Comparison of ENCODE assay signal across 10 cellular contexts in genomic region chr13:110347535-110348308, GRCh38. TPM values are rescaled to one million over a fixed set of nuclear protein-coding genes. Genes with fewer than 3 reads are reported as not detected.
A peak's percentile ranks its signal among the peaks of the same experiment; 100 is the strongest.
DNase-seq lines count a peak whose midpoint lies in the region; ATAC-seq and TF ChIP-seq lines count a peak whose summit lies in the region.
"Had no signal": no experiment of that assay in that cellular context is flagged by ENCODE, and none has a peak within 500 bp of the region (broad histone marks: within the 10 kb centered on the region; RNA-seq: fewer than 3 reads in every experiment).

No MANE protein-coding gene starts in this region.

- H3K36me3 ChIP-seq in right atrium auricular region: no peaks in the 10 kb centered on the region

- no peaks in the 10 kb centered on the region for H3K4me1 Mint-ChIP-seq in activated CD4-positive, alpha-beta memory T cell treated with anti-CD3 and anti-CD28 coated beads for 36 hours (ENCODE audit: low read depth)
- no peaks in the 10 kb centered on the region for H3K4me1 Mint-ChIP-seq in CD4-positive, alpha-beta T cell (ENCODE audit: low read depth)

- DNase-seq in GM04503 (ENCODE audit: low read depth): peak; percentile 84
- DNase-seq in astrocyte of the hippocampus (ENCODE audit: low read depth, low spot score): peak; percentile 95
- peak; percentile 90 for DNase-seq in right atrium auricular region (ENCODE audit: low spot score)
- peak; percentile 87 for DNase-seq in skeletal muscle cell (ENCODE audit: low read depth)
- DNase-seq in activated CD4-positive, alpha-beta memory T cell treated with anti-CD3 and anti-CD28 coated beads for 36 hours: no peak
- DNase-seq in CD4-positive, alpha-beta T cell: no peak
- no peak for DNase-seq in Ammon's horn (ENCODE audit: low spot score)
- no peak for DNase-seq in DMS114 treated with DMSO at 0.1 percent for 48 hours (lab: John Stamatoyannopoulos, UW; ENCODE audit: unreplicated experiment)

- CTCF ChIA-PET in activated CD4-positive, alpha-beta memory T cell treated with anti-CD3 and anti-CD28 coated beads for 36 hours (lab: Charles Lee): no interaction called here
- CTCF ChIA-PET in CD4-positive, alpha-beta T cell (lab: Charles Lee): no interaction called here

- no peak overlapping the region for H3K4me3 Mint-ChIP-seq in activated CD4-positive, alpha-beta memory T cell treated with anti-CD3 and anti-CD28 coated beads for 36 hours
- no peak overlapping the region for H3K4me3 Mint-ChIP-seq in CD4-positive, alpha-beta T cell
- H3K4me3 Mint-ChIP-seq: dendritic cell treated with granulocyte-macrophage colony-stimulating factor and Interleukin-4, amounts not matched to agents 40 ng/mL and 50 ng/mL, for 4 days; nephron had no signal

- no peaks in the 10 kb centered on the region for H3K9me3 Mint-ChIP-seq in activated CD4-positive, alpha-beta memory T cell treated with anti-CD3 and anti-CD28 coated beads for 36 hours
- no peaks in the 10 kb centered on the region for H3K9me3 Mint-ChIP-seq in CD4-positive, alpha-beta T cell
- H3K9me3 Mint-ChIP-seq: dendritic cell treated with granulocyte-macrophage colony-stimulating factor and Interleukin-4, amounts not matched to agents 40 ng/mL and 50 ng/mL, for 4 days had no signal

- H3K4me3 ChIP-seq in right atrium auricular region (no peak overlapping the region), skeletal muscle cell (ENCODE audit: low read depth, low read length) (no peak overlapping the region)

- no peaks in the 10 kb centered on the region for H3K27me3 ChIP-seq in right atrium auricular region
- H3K27me3 ChIP-seq in CD4-positive, alpha-beta T cell (ENCODE audit: control insufficient read depth, insufficient read depth, low read length): no peaks in the 10 kb centered on the region

- ATAC-seq in CD4-positive, alpha-beta T cell (ENCODE audit: poor library complexity): no peak

- POLR2A ChIA-PET in activated CD4-positive, alpha-beta memory T cell treated with anti-CD3 and anti-CD28 coated beads for 36 hours (lab: Charles Lee): no interaction called here
- POLR2A ChIA-PET in CD4-positive, alpha-beta T cell (lab: Charles Lee): no interaction called here

- H3K4me1 ChIP-seq in right atrium auricular region: peaks cover 0 to 75% of the 10 kb centered on the region in 2 donors

- H3K9me3 ChIP-seq in right atrium auricular region: no peaks in the 10 kb centered on the region
- no peaks in the 10 kb centered on the region for H3K9me3 ChIP-seq in CD4-positive, alpha-beta T cell (ENCODE audit: control insufficient read depth, low read length)

- no peak for TF ChIP-seq CTCF in right atrium auricular region (IDR thresholded peaks at IDR 0.05)
- TF ChIP-seq CTCF in CD4-positive, alpha-beta T cell (IDR thresholded peaks at IDR 0.05): no peak

- H3K27ac Mint-ChIP-seq in activated CD4-positive, alpha-beta memory T cell treated with anti-CD3 and anti-CD28 coated beads for 36 hours: no peak overlapping the region
- H3K27ac Mint-ChIP-seq in CD4-positive, alpha-beta T cell: no peak overlapping the region
- H3K27ac Mint-ChIP-seq: dendritic cell treated with granulocyte-macrophage colony-stimulating factor and Interleukin-4, amounts not matched to agents 40 ng/mL and 50 ng/mL, for 4 days had no signal

- intact Hi-C loops in activated CD4-positive, alpha-beta memory T cell treated with anti-CD3 and anti-CD28 coated beads for 36 hours (cut with micrococcal nuclease): no loop called here
- intact Hi-C loops in CD4-positive, alpha-beta T cell (cut with DNase I, micrococcal nuclease): no loop called here

- H3K36me3 Mint-ChIP-seq in activated CD4-positive, alpha-beta memory T cell treated with anti-CD3 and anti-CD28 coated beads for 36 hours: no peaks in the 10 kb centered on the region
- H3K36me3 Mint-ChIP-seq in CD4-positive, alpha-beta T cell (ENCODE audit: low read depth): no peaks in the 10 kb centered on the region

- peak overlapping the region; percentile 72 to 74 for H3K27ac ChIP-seq in right atrium auricular region
- no peak overlapping the region for H3K27ac ChIP-seq in CD4-positive, alpha-beta T cell (ENCODE audit: low read depth, low read length)

- H3K27me3 Mint-ChIP-seq in activated CD4-positive, alpha-beta memory T cell treated with anti-CD3 and anti-CD28 coated beads for 36 hours: peaks cover 2% of the 10 kb centered on the region
- H3K27me3 Mint-ChIP-seq in CD4-positive, alpha-beta T cell: peaks cover 14% of the 10 kb centered on the region

RNA-seq across cellular contexts. Expression of gene COL4A2, which starts 40.6 kb away (rescaled TPM):
- total RNA-seq in right atrium auricular region: 100 to 1,000 TPM; 141 to 153 TPM
- not detected for total RNA-seq in activated CD4-positive, alpha-beta memory T cell treated with anti-CD3 and anti-CD28 coated beads for 36 hours
- total RNA-seq in CD4-positive, alpha-beta T cell: not detected

RNA-seq across cellular contexts. Expression of gene COL4A1, which starts 40.8 kb away (rescaled TPM):
- total RNA-seq in right atrium auricular region: 100 to 1,000 TPM; 140 to 201 TPM
- total RNA-seq in activated CD4-positive, alpha-beta memory T cell treated with anti-CD3 and anti-CD28 coated beads for 36 hours: not detected
- total RNA-seq in CD4-positive, alpha-beta T cell: under 1 TPM; 0.08 to 0.16 TPM

Comparison
In these comparisons a context has a peak if more than half of its experiments do, and no peak if none do; other contexts are left out.
1. DNase-seq: peak in GM04503 (single experiment), astrocyte of the hippocampus (single experiment), right atrium auricular region (single experiment) and skeletal muscle cell (single experiment); none in activated CD4-positive, alpha-beta memory T cell treated with anti-CD3 and anti-CD28 coated beads for 36 hours (single experiment), CD4-positive, alpha-beta T cell (0 of 10), Ammon's horn (single experiment) and DMS114 treated with DMSO at 0.1 percent for 48 hours (single experiment).
2. RNA of gene COL4A2, which starts 40.6 kb away (total RNA-seq): 141 to 153 TPM in right atrium auricular region; not detected in CD4-positive, alpha-beta T cell and not detected in activated CD4-positive, alpha-beta memory T cell treated with anti-CD3 and anti-CD28 coated beads for 36 hours; every median in the first group is over 100 times any median in the second.
3. RNA of gene COL4A1, which starts 40.8 kb away (total RNA-seq): 140 to 201 TPM in right atrium auricular region; 0.08 to 0.16 TPM in CD4-positive, alpha-beta T cell and not detected in activated CD4-positive, alpha-beta memory T cell treated with anti-CD3 and anti-CD28 coated beads for 36 hours; every median in the first group is over 100 times any median in the second.